In genomic region chr13:42660367-42660965, GRCh38 we compare ENCODE assay signal across 13 cellular contexts.
A peak's percentile ranks its signal among the peaks of the same experiment; 100 is the strongest.
DNase-seq lines count a peak whose midpoint lies in the region; ATAC-seq, FAIRE-seq and TF ChIP-seq lines count a peak whose summit lies in the region.
"Had no signal": no experiment of that assay in that cellular context is flagged by ENCODE, and none has a peak within 500 bp of the region (broad histone marks: within the 10 kb centered on the region; RNA-seq: fewer than 3 reads in every experiment).

No MANE protein-coding gene starts in this region.

- H4K20me1 ChIP-seq in DOHH2 (ENCODE audit: control insufficient read depth, insufficient read depth, low read depth, low read length) (0 out of 2 replicates have a peak, but pooled peaks cover 3% of the 10 kb centered on the region), HepG2 (ENCODE audit: insufficient read depth, low read length) (no peaks in the 10 kb centered on the region)

- no peak overlapping the region for H3K4me3 ChIP-seq in DOHH2 (ENCODE audit: low read length)
- no peak overlapping the region for H3K4me3 ChIP-seq in astrocyte of the spinal cord (ENCODE audit: low read depth, low read length)
- H3K4me3 ChIP-seq in HepG2 (replicated peaks in 1 of 3; ENCODE audit: insufficient read depth in 1 of 3, low read depth in 2 of 3, low read length in 3 of 3) = no peak overlapping the region
- H3K4me3 ChIP-seq: lung had no signal

- H3K36me3 ChIP-seq in DOHH2 (ENCODE audit: control insufficient read depth, low read length) (no peaks in the 10 kb centered on the region), HepG2 (replicated peaks in 1 of 2; ENCODE audit: control insufficient read depth in 1 of 2, insufficient read depth in 2 of 2, low read length in 2 of 2) (no peaks in the 10 kb centered on the region)

- 1% methylated on average over 4 of the region's 4 CpGs for WGBS in HepG2 (ENCODE audit: low lambda C conversion rate)

- H2AFZ ChIP-seq in HepG2 (ENCODE audit: low read length) = no peak overlapping the region
- H2AFZ ChIP-seq: parathyroid adenoma had no signal

- no peak for TF ChIP-seq RAD21 in HepG2 (CRISPR knock-in tag; IDR thresholded peaks at IDR 0.05)

- H3K27ac ChIP-seq in DOHH2 (ENCODE audit: low read depth, low read length) (no peak overlapping the region), HepG2 (ENCODE audit: extremely low read length, insufficient read depth, low read length) (no peak overlapping the region)
- H3K27ac ChIP-seq: parathyroid adenoma had no signal

- ATAC-seq in HepG2 (no peak), GM19397 (IDR thresholded peaks at IDR 0.05; ENCODE audit: unreplicated experiment) (no peak), GM18858 (IDR thresholded peaks at IDR 0.05; ENCODE audit: unreplicated experiment) (no peak)
- ATAC-seq: activated T-cell treated with anti-CD3 and anti-CD28 coated beads, Interleukin-2, amount 50 U/mL, for 4 hours had no signal

- H3K4me2 ChIP-seq in DOHH2 (ENCODE audit: low read length) = no peak overlapping the region
- H3K4me2 ChIP-seq in HepG2 (ENCODE audit: low read depth, low read length) = no peak overlapping the region

- intact Hi-C loops in HepG2 (cut with micrococcal nuclease; ENCODE audit: unreplicated experiment) = no loop called here

- no peaks in the 10 kb centered on the region for H3F3A ChIP-seq in DOHH2 (ENCODE audit: control insufficient read depth, insufficient read depth)

- no peaks in the 10 kb centered on the region for H3K4me1 ChIP-seq in DOHH2 (ENCODE audit: control insufficient read depth, low read length)
- no peaks in the 10 kb centered on the region for H3K4me1 ChIP-seq in HepG2 (ENCODE audit: insufficient read depth, low read length)
- H3K4me1 ChIP-seq: parathyroid adenoma had no signal

- H3K9ac ChIP-seq in HepG2 (ENCODE audit: insufficient read depth, low read depth, low read length) = no peak overlapping the region
- H3K9ac ChIP-seq: parathyroid adenoma had no signal

- H3K79me2 ChIP-seq in DOHH2 (ENCODE audit: control insufficient read depth, low read length) (no peaks in the 10 kb centered on the region), HepG2 (ENCODE audit: insufficient read depth, low read length) (no peaks in the 10 kb centered on the region)
- H3K79me2 ChIP-seq: parathyroid adenoma had no signal

- no peaks in the 10 kb centered on the region for H3K9me2 ChIP-seq in DOHH2 (replicated peaks; ENCODE audit: control insufficient read depth, low read length)

- TF ChIP-seq CTCF in DOHH2 (IDR thresholded peaks at IDR 0.05; ENCODE audit: low read depth, low read length, poor library complexity, severe bottlenecking) = peak; percentile 12
- peak; percentile 47; the same call in 1 of the 2 replicates for TF ChIP-seq CTCF in LNCAP (IDR thresholded peaks at IDR 0.05)
- TF ChIP-seq CTCF in astrocyte of the spinal cord (IDR thresholded peaks at IDR 0.05; ENCODE audit: low read depth, low read length) = peak; percentile 35
- TF ChIP-seq CTCF in HepG2 (CRISPR knock-in tag; IDR thresholded peaks at IDR 0.05) = no peak

- TF ChIP-seq EP300 in HepG2 (IDR thresholded peaks at IDR 0.05; ENCODE audit: low read depth in 2 of 2, low read length in 2 of 2) (no peak), HepG2 (CRISPR knock-in tag; IDR thresholded peaks at IDR 0.05; ENCODE audit: borderline replicate concordance) (no peak)

- H3K27me3 ChIP-seq in DOHH2 (ENCODE audit: control insufficient read depth, low read length) = no peaks in the 10 kb centered on the region; the same call in 1 of the 2 replicates
- no peaks in the 10 kb centered on the region; a peak in 1 of 5 replicates for H3K27me3 ChIP-seq in HepG2 (ENCODE audit: control insufficient read depth in 1 of 2, insufficient read depth in 2 of 2, low read length in 2 of 2)

- CTCF ChIA-PET in HepG2 (lab: Yijun Ruan, JAX; ENCODE audit: low intra/inter-chr PET ratio, low total read pairs) = no interaction called here

- in situ Hi-C loops in astrocyte of the spinal cord (cut with HindIII; ENCODE audit: low sequenced_read_pairs) (no loop called here), HepG2 (cut with HindIII; ENCODE audit: extremely low pct_ligation_motif_present, low pct_unique_long_range_greater_than_20kb) (no loop called here)

- peak; percentile 30 for DNase-seq in astrocyte of the spinal cord (ENCODE audit: low read depth, low spot score)
- DNase-seq in HepG2 (ENCODE audit: low spot score) = no peak
- no peak for DNase-seq in H4 (ENCODE audit: low spot score)
- no peak for DNase-seq in NCI-H2107 (lab: John Stamatoyannopoulos, UW)
- DNase-seq: activated T-cell treated with anti-CD3 and anti-CD28 coated beads, Interleukin-2, amount 50 U/mL, for 4 hours; DMS79 treated with DMSO at 0.1 percent for 48 hours; NCI-H1092 had no signal

- FAIRE-seq in HepG2 (lab: Jason Lieb, UNC) = no peak

- no peak for TF ChIP-seq POLR2A in HepG2 (IDR thresholded peaks at IDR 0.05; ENCODE audit: insufficient read depth in 1 of 2, low read depth in 2 of 2, low read length in 2 of 2)

- no TSS peak for BruUV-seq in HepG2 (replicated peaks; lab: Mats Ljungman, UMichigan)

- H3K9me3 ChIP-seq in DOHH2 (ENCODE audit: control insufficient read depth, insufficient read depth, low read length) = no peaks in the 10 kb centered on the region
- no peaks in the 10 kb centered on the region; the same call in 1 of the 2 replicates for H3K9me3 ChIP-seq in HepG2 (ENCODE audit: low read length)

- POLR2A ChIA-PET in HepG2 (lab: Yijun Ruan, JAX) = no interaction called here

TF ChIP-seq in HepG2, 621 proteins besides CTCF, POLR2A, EP300 and RAD21:
- TF ChIP-seq MAFF (IDR thresholded peaks at IDR 0.05; ENCODE audit: low read depth, low read length) (peak; percentile 91), TP53 (CRISPR knock-in tag; conservative IDR thresholded peaks at IDR 0.05) (no peak), KDM5A (IDR thresholded peaks at IDR 0.05; ENCODE audit: borderline replicate concordance, low read length) (no peak), MAFK (conservative IDR thresholded peaks at IDR 0.05 in 1 of 2, IDR thresholded peaks at IDR 0.05 in 1 of 2; ENCODE audit: low read length in 2 of 2) (peak; percentile 66 to 94), ZBTB1 (CRISPR knock-in tag; IDR thresholded peaks at IDR 0.05; ENCODE audit: borderline replicate concordance) (no peak), PHF21A (CRISPR knock-in tag; IDR thresholded peaks at IDR 0.05) (no peak), MED1 (CRISPR knock-in tag; IDR thresholded peaks at IDR 0.05) (no peak), HNRNPUL1 (IDR thresholded peaks at IDR 0.05; ENCODE audit: low read depth, low read length) (no peak)
